ENCODE assay signal across 8 cellular contexts in the genomic region with DNA sequence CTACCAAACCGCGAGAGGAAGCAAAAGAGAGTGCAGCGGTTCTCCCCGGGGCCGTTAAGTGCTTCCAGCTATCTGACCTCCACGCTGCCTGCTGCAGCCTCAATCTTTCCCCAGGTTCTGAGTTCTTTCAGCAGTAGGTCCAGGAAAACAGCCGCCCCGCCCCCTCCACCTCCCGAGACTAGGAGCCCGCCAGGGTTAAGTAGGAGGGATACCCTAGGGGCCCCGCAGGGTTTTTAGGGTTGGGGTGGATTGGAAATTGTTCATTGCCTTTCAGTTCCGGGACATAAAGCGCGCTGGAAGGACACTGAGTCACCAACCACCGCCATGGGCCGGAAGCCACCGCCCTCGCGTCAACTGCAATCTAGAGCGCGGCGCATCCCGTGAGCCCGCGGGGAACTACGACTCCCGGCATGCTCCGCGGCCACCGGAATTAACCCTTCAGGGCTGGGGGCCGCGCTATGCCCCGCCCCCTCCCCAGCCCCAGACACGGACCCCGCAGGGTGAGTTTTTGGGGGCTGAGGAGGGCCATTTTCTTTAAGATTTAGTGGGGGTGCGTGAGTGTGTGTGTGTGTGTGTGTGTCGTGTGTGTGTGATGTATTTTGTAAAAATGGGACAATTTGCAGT. TPM values are rescaled to one million over a fixed set of nuclear protein-coding genes. Genes with fewer than 3 reads are reported as not detected.
DNase-seq lines count a peak whose midpoint lies in the region; ATAC-seq, FAIRE-seq and TF ChIP-seq lines count a peak whose summit lies in the region.

A gene (plus strand): TSS at position 456 of the 624 bp plus-strand sequence. CDS start 1,332 bp downstream, outside the sequence.

- DNase-seq in NCI-H187 (lab: John Stamatoyannopoulos, UW) = peak; percentile 76 to 93
- DNase-seq in T-helper 17 cell = peak; percentile 85 to 89 (median 87)
- DNase-seq in amygdala (lab: John Stamatoyannopoulos, UW) = peak; percentile 38 to 95 (median 86)
- DNase-seq in right atrium auricular region (ENCODE audit: low spot score) = peak; percentile 96
- DNase-seq in pulmonary artery endothelial cell (ENCODE audit: low read depth, low spot score) = peak; percentile 64
- peak; percentile 96 for DNase-seq in urothelium cell line (ENCODE audit: low spot score)

- H3K4me1 Mint-ChIP-seq in T-helper 17 cell = peaks cover 27% of the 10 kb centered on the region

- H3K27me3 ChIP-seq in right atrium auricular region = no peaks in the 10 kb centered on the region

- no peaks in the 10 kb centered on the region for H3K36me3 ChIP-seq in right atrium auricular region

- peak; percentile 69 for FAIRE-seq in urothelium cell line (lab: Jason Lieb, UNC)

- ATAC-seq in GM18499 (IDR thresholded peaks at IDR 0.05; ENCODE audit: insufficient read depth, unreplicated experiment) (peak; percentile 67), HG02938 (IDR thresholded peaks at IDR 0.05; ENCODE audit: unreplicated experiment) (peak; percentile 84), T-helper 17 cell (peak; percentile 95)

- H3K4me3 ChIP-seq in right atrium auricular region = peak within 1 kb of the TSS; percentile 61 to 68

- H3K27ac Mint-ChIP-seq in T-helper 17 cell = peak within 1 kb of the TSS; percentile 93

- no peaks in the 10 kb centered on the region for H3K36me3 Mint-ChIP-seq in T-helper 17 cell (ENCODE audit: low read depth)

- TF ChIP-seq CTCF in right atrium auricular region (IDR thresholded peaks at IDR 0.05) = no peak

- peak within 1 kb of the TSS; percentile 92 to 94 for H3K27ac ChIP-seq in right atrium auricular region

- no peaks in the 10 kb centered on the region for H3K9me3 ChIP-seq in T-helper 17 cell (ENCODE audit: control insufficient read depth, low read length, poor library complexity, severe bottlenecking)
- no peaks in the 10 kb centered on the region for H3K9me3 ChIP-seq in right atrium auricular region

- peaks cover 0 to 23% of the 10 kb centered on the region in 2 donors for H3K4me1 ChIP-seq in right atrium auricular region

- H3K4me3 Mint-ChIP-seq in T-helper 17 cell = peak within 1 kb of the TSS; percentile 91

- no peaks in the 10 kb centered on the region for H3K27me3 Mint-ChIP-seq in T-helper 17 cell

RNA-seq across cellular contexts. Expression of the gene that starts here (rescaled TPM):
- total RNA-seq in T-helper 17 cell (1 to 10 TPM; 5.4 to 9.0 TPM), right atrium auricular region (10 to 100 TPM; 36.1 to 55.1 TPM), pulmonary artery endothelial cell (60.6 and 81.1 TPM in 2 replicates)

Comparison
In these comparisons a context has a peak if more than half of its experiments do, and no peak if none do; other contexts are left out.
1. Peak in every context shown above with its lines: DNase-seq, ATAC-seq, H3K4me3 ChIP-seq and H3K27ac ChIP-seq.